ENCODE assay signal across 12 cellular contexts in the genomic region with DNA sequence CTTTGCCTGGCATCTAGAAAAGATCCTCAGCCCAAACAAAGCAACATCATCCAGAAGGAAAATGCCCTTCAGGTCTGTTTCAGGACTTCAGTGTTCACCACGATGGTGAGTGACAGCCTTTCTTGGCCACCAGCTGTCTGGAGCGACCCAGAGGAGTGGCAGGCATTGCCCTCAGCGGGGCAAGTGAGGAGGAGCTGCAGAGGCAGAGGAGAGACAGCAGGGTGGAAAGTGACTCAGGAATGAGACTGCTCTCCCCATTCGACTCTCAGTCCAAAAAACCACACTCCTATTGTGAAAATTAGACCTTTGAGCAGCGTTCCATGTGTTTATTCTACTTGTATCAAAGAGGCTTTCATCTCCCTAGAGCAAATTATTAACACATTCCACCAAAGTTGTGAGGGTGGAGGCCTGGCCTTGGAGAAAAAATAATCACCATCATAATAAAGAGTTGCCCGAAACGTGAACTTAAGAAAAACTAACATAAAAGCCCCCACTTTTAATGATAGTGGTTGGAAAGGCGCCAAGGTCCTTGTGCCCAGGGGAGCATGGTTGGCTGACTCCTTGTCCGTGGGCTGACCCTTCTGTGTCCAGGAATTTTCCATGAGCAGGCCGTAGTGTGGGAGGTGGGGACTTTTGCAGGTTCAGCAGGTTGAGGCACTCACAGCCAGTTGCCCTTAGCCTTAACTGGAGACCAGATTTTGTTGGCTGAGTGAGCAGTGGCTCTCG.
A peak's percentile ranks its signal among the peaks of the same experiment; 100 is the strongest.
DNase-seq lines count a peak whose midpoint lies in the region; ATAC-seq and TF ChIP-seq lines count a peak whose summit lies in the region.
"Had no signal": no experiment of that assay in that cellular context is flagged by ENCODE, and none has a peak within 500 bp of the region (broad histone marks: within the 10 kb centered on the region; RNA-seq: fewer than 3 reads in every experiment).

No MANE protein-coding gene starts in this region.

- H2AK9ac ChIP-seq in IMR-90 (replicated peaks; ENCODE audit: low read depth, low read length, poor library complexity): no peak overlapping the region

- ATAC-seq in IMR-90 (ENCODE audit: low read depth): peak; percentile 61
- peak; percentile 87 to 93 (median 92) for ATAC-seq in right lobe of liver
- ATAC-seq in HG02970 (IDR thresholded peaks at IDR 0.05; ENCODE audit: low FRiP score, unreplicated experiment): no peak
- no peak for ATAC-seq in HG02870 (IDR thresholded peaks at IDR 0.05; ENCODE audit: unreplicated experiment)
- ATAC-seq in HG03342 (IDR thresholded peaks at IDR 0.05; ENCODE audit: unreplicated experiment): no peak

- TF ChIP-seq POLR2A in IMR-90 (IDR thresholded peaks at IDR 0.05; ENCODE audit: low read depth, low read length): no peak
- TF ChIP-seq POLR2A in right lobe of liver (IDR thresholded peaks at IDR 0.05): peak; percentile 20
- TF ChIP-seq POLR2A in tibial nerve (IDR thresholded peaks at IDR 0.05): no peak

- H3K23ac ChIP-seq in IMR-90 (ENCODE audit: low read depth, low read length) (no peak overlapping the region), mesendoderm (ENCODE audit: low read length) (no peak overlapping the region)

- peak; percentile 12 for DNase-seq in IMR-90
- peak; percentile 25 to 45 for DNase-seq in cardiac fibroblast (ENCODE audit: low read depth in 2 of 2)
- DNase-seq in right lobe of liver: peak; percentile 63 to 82 (median 74)
- DNase-seq in tibial nerve (ENCODE audit: low spot score in 2 of 2): peak in 1 of 2 donors; percentile 26
- no peak for DNase-seq in mesendoderm
- DNase-seq: endodermal cell, NCI-H526, T-helper 9 cell had no signal

- H2BK120ac ChIP-seq in IMR-90 (ENCODE audit: low read depth, low read length) (peak overlapping the region; percentile 35; the same call in 1 of the 2 replicates), mesendoderm (ENCODE audit: low read depth, low read length) (no peak overlapping the region)

- H4K20me1 ChIP-seq in IMR-90 (ENCODE audit: insufficient read depth, low read length): no peaks in the 10 kb centered on the region

- H3K27ac ChIP-seq in IMR-90 (ENCODE audit: insufficient read depth, low read length) (no peak overlapping the region), right lobe of liver (peak overlapping the region in 2 of 3 donors; percentile 42 to 52), tibial nerve (peak overlapping the region in 3 of 4 donors; percentile 13 to 68 (median 59)), mesendoderm (ENCODE audit: low read depth, low read length) (no peak overlapping the region)
- H3K27ac ChIP-seq: suprapubic skin had no signal

- H3K4me2 ChIP-seq in IMR-90 (ENCODE audit: low read depth, low read length): no peak overlapping the region
- no peak overlapping the region for H3K4me2 ChIP-seq in mesendoderm (ENCODE audit: low read length)

- TF ChIP-seq EP300 in tibial nerve (IDR thresholded peaks at IDR 0.05): peak in 1 of 2 donors; percentile 33

- H4K8ac ChIP-seq in IMR-90 (ENCODE audit: low read depth in 2 of 2, low read length in 2 of 2) (peak overlapping the region in 1 of 2 experiments; percentile 3; a peak in 1 of 4 replicates), mesendoderm (ENCODE audit: low read depth, low read length) (no peak overlapping the region)

- H3K56ac ChIP-seq in IMR-90 (ENCODE audit: extremely low read depth, insufficient read depth, low read length) (no peak overlapping the region), mesendoderm (ENCODE audit: low read length) (no peak overlapping the region)

- H3K9me1 ChIP-seq in IMR-90 (ENCODE audit: insufficient read depth, low read length): no peaks in the 10 kb centered on the region

- POLR2A ChIA-PET in IMR-90 (lab: Charles Lee; ENCODE audit: unreplicated experiment): no interaction called here

- H3K36me3 ChIP-seq in IMR-90 (ENCODE audit: control insufficient read depth, insufficient read depth, low read length): no peaks in the 10 kb centered on the region
- H3K36me3 ChIP-seq in right lobe of liver: no peaks in the 10 kb centered on the region
- no peaks in the 10 kb centered on the region for H3K36me3 ChIP-seq in tibial nerve
- no peaks in the 10 kb centered on the region for H3K36me3 ChIP-seq in mesendoderm (ENCODE audit: control insufficient read depth, insufficient read depth, low read length)
- H3K36me3 ChIP-seq: suprapubic skin had no signal

- H2AFZ ChIP-seq in IMR-90 (replicated peaks; ENCODE audit: low read length, poor library complexity): peak overlapping the region; percentile 64

- H3K4me1 ChIP-seq in IMR-90 (ENCODE audit: control insufficient read depth, insufficient read depth, low read length) (peaks cover 4% of the 10 kb centered on the region), right lobe of liver (peaks cover 0 to 23% (median 6%) of the 10 kb centered on the region in 4 donors), tibial nerve (peaks cover 5 to 38% (median 18%) of the 10 kb centered on the region in 4 donors), mesendoderm (ENCODE audit: control insufficient read depth, low read depth, low read length) (no peaks in the 10 kb centered on the region)

- H3K4ac ChIP-seq in IMR-90 (ENCODE audit: low read depth, low read length) (no peak overlapping the region), mesendoderm (ENCODE audit: low read depth, low read length) (no peak overlapping the region)

- dilution Hi-C loops in IMR-90 (cut with HindIII; ENCODE audit: low sequenced_read_pairs, unreplicated experiment): no loop called here

- no CpG with 5 or more reads among the region's 11 CpGs for WGBS in IMR-90 (ENCODE audit: extremely low coverage in 2 of 2, insufficient read length in 1 of 2), 2 experiments
- WGBS in right lobe of liver (ENCODE audit: insufficient coverage, low coverage, low lambda C conversion rate, missing lambda C conversion rate): 21% methylated on average over 11 of the region's 11 CpGs
- WGBS in tibial nerve, 2 donors: 18 to 27% methylated on average over 11 of the region's 11 CpGs
- WGBS in mesendoderm (ENCODE audit: extremely low coverage, insufficient coverage, low lambda C conversion rate): no CpG with 5 or more reads among the region's 11 CpGs

- H4K91ac ChIP-seq in IMR-90 (ENCODE audit: insufficient read depth, low read depth, low read length): no peak overlapping the region; the same call in 1 of the 2 replicates

- peak overlapping the region; percentile 15; the same call in 1 of the 3 replicates for H2BK15ac ChIP-seq in IMR-90 (ENCODE audit: low read depth, low read length)
- no peak overlapping the region for H2BK15ac ChIP-seq in mesendoderm (replicated peaks; ENCODE audit: low read depth)

- no peak overlapping the region for H2BK20ac ChIP-seq in IMR-90 (ENCODE audit: low read depth, low read length)

- H3K79me2 ChIP-seq in mesendoderm (ENCODE audit: control insufficient read depth, insufficient read depth, low read length): no peaks in the 10 kb centered on the region

- no peak overlapping the region for H2BK5ac ChIP-seq in IMR-90 (ENCODE audit: low read depth, low read length, poor library complexity, severe bottlenecking)
- H2BK5ac ChIP-seq in mesendoderm (ENCODE audit: low read length): no peak overlapping the region

- H3K14ac ChIP-seq in IMR-90 (replicated peaks; ENCODE audit: low read depth, low read length): 0 out of 2 replicates have a peak overlapping the region, but pooled peaks have one; percentile 21

- 0 out of 2 replicates have a peak overlapping the region, but pooled peaks have one; percentile 40 for H2AK5ac ChIP-seq in IMR-90 (ENCODE audit: low read depth, low read length)
- H2AK5ac ChIP-seq in mesendoderm (ENCODE audit: low read length): no peak overlapping the region

- intact Hi-C loops in IMR-90 (cut with micrococcal nuclease): loop anchor here (5.0 kb wide), 2 partner anchors 48 to 118 kb away; no protein-coding TSS in a partner anchor
- intact Hi-C loops in right lobe of liver (cut with DNase I): no loop called here

- CTCF ChIA-PET in IMR-90 (lab: Yijun Ruan, JAX): no interaction called here

- no peak for TF ChIP-seq RAD21 in IMR-90 (IDR thresholded peaks at IDR 0.05; ENCODE audit: low read length)

- no peaks in the 10 kb centered on the region for H3K79me1 ChIP-seq in IMR-90 (ENCODE audit: low read depth in 1 of 2, low read length in 2 of 2)
- no peaks in the 10 kb centered on the region for H3K79me1 ChIP-seq in mesendoderm (ENCODE audit: low read length)

- H3K4me3 ChIP-seq in IMR-90 (ENCODE audit: insufficient read depth, low read depth, low read length) (no peak overlapping the region), cardiac fibroblast (replicated peaks in 1 of 2; ENCODE audit: low read depth in 2 of 2, low read length in 2 of 2) (no peak overlapping the region), right lobe of liver (no peak overlapping the region), tibial nerve (no peak overlapping the region), mesendoderm (ENCODE audit: low read length) (no peak overlapping the region)
- H3K4me3 ChIP-seq: suprapubic skin had no signal

- no TSS peak for BruUV-seq in IMR-90 (replicated peaks; lab: Mats Ljungman, UMichigan)

- TF ChIP-seq CTCF in IMR-90 (conservative IDR thresholded peaks at IDR 0.05; ENCODE audit: low read depth, low read length): no peak
- no peak for TF ChIP-seq CTCF in cardiac fibroblast (IDR thresholded peaks at IDR 0.05; ENCODE audit: low read depth, low read length)
- no peak for TF ChIP-seq CTCF in right lobe of liver (IDR thresholded peaks at IDR 0.05)
- no peak for TF ChIP-seq CTCF in tibial nerve (IDR thresholded peaks at IDR 0.05)

- H3K18ac ChIP-seq in IMR-90 (ENCODE audit: low read depth, low read length): peak overlapping the region; percentile 35; the same call in 1 of the 2 replicates
- H3K18ac ChIP-seq in mesendoderm (ENCODE audit: low read length): no peak overlapping the region

- in situ Hi-C loops in IMR-90 (cut with MboI; ENCODE audit: low sequenced_read_pairs): no loop called here

- H3K9ac ChIP-seq in IMR-90 (ENCODE audit: low read depth, low read length) (0 out of 2 replicates have a peak overlapping the region, but pooled peaks have one; percentile 51), mesendoderm (ENCODE audit: low read length) (no peak overlapping the region)

- H3K9me3 ChIP-seq in IMR-90 (ENCODE audit: control insufficient read depth, insufficient read depth, low read length) (no peaks in the 10 kb centered on the region), right lobe of liver (no peaks in the 10 kb centered on the region), tibial nerve (no peaks in the 10 kb centered on the region)
- H3K9me3 ChIP-seq: suprapubic skin had no signal

- no peaks in the 10 kb centered on the region for H3K27me3 ChIP-seq in IMR-90 (ENCODE audit: control insufficient read depth, insufficient read depth, low read length)
- no peaks in the 10 kb centered on the region for H3K27me3 ChIP-seq in right lobe of liver
- H3K27me3 ChIP-seq in tibial nerve: no peaks in the 10 kb centered on the region
- H3K27me3 ChIP-seq in mesendoderm (ENCODE audit: insufficient read depth, low read length, poor library complexity): no peaks in the 10 kb centered on the region
- H3K27me3 ChIP-seq: suprapubic skin had no signal

- H4K5ac ChIP-seq in IMR-90 (ENCODE audit: low read depth, low read length) (0 out of 2 replicates have a peak overlapping the region, but pooled peaks have one; percentile 17), mesendoderm (ENCODE audit: low read length) (no peak overlapping the region)

TF ChIP-seq in IMR-90, 13 proteins besides CTCF, POLR2A, EP300 and RAD21 (continues in another document):
- TF ChIP-seq RCOR1 (IDR thresholded peaks at IDR 0.05; ENCODE audit: insufficient replicate concordance, low read length) (no peak), FOS (IDR thresholded peaks at IDR 0.05; ENCODE audit: low read depth, low read length) (no peak)

Comparison
In these comparisons a context has a peak if more than half of its experiments do, and no peak if none do; other contexts are left out.
1. ATAC-seq: peak in IMR-90 (single experiment) and right lobe of liver (4 of 4); none in HG02970 (single experiment), HG02870 (single experiment) and HG03342 (single experiment).
2. H3K27ac ChIP-seq: peak in right lobe of liver (2 of 3) and tibial nerve (3 of 4); none in IMR-90 (single experiment) and mesendoderm (single experiment).